Comparison of ENCODE assay signal across 1 cellular context in genomic region chr18:48133675-48134251, GRCh38.
TF ChIP-seq lines count a peak whose summit lies in the region.

No MANE protein-coding gene starts in this region.

TF ChIP-seq in HEK293, 187 proteins besides CTCF, POLR2A, EP300 and RAD21 (continued from another document):
- TF ChIP-seq PRDM10 (tag by site-specific recombination; IDR thresholded peaks at IDR 0.05) = 0 out of 2 replicates have a peak, but pooled peaks have one; percentile 42
- peak; percentile 78 for TF ChIP-seq KLF1 (tag by site-specific recombination; IDR thresholded peaks at IDR 0.05)
- TF ChIP-seq TRIM28 (IDR thresholded peaks at IDR 0.05; ENCODE audit: borderline replicate concordance, low read length) = peak; percentile 81
- no peak for TF ChIP-seq ZNF18 (tag by site-specific recombination; IDR thresholded peaks at IDR 0.05)
- peak; percentile 92 for TF ChIP-seq SCRT2 (tag by site-specific recombination; IDR thresholded peaks at IDR 0.05)
- no peak for TF ChIP-seq ZBTB10 (tag by site-specific recombination; IDR thresholded peaks at IDR 0.05)
- TF ChIP-seq HOXD13 (CRISPR knock-in tag; IDR thresholded peaks at IDR 0.05; ENCODE audit: borderline replicate concordance) = no peak
- TF ChIP-seq ZBTB20 (tag by site-specific recombination; IDR thresholded peaks at IDR 0.05) = peak; percentile 36; the same call in 1 of the 2 replicates
- TF ChIP-seq ZNF341 (tag by site-specific recombination; IDR thresholded peaks at IDR 0.05; ENCODE audit: low read depth) = peak; percentile 61
- peak; percentile 97 for TF ChIP-seq SCRT1 (tag by site-specific recombination; IDR thresholded peaks at IDR 0.05; ENCODE audit: borderline replicate concordance)
- TF ChIP-seq IKZF3 (tag by site-specific recombination; IDR thresholded peaks at IDR 0.05) = 0 out of 2 replicates have a peak, but pooled peaks have one; percentile 16
- no peak for TF ChIP-seq MYNN (tag by site-specific recombination; IDR thresholded peaks at IDR 0.05; ENCODE audit: borderline replicate concordance)
- TF ChIP-seq ZNF140 (tag by site-specific recombination; IDR thresholded peaks at IDR 0.05) = no peak
- peak; percentile 89 for TF ChIP-seq SP7 (tag by site-specific recombination; IDR thresholded peaks at IDR 0.05)
- TF ChIP-seq KLF17 (tag by site-specific recombination; IDR thresholded peaks at IDR 0.05) = peak; percentile 89
- peak; percentile 82 for TF ChIP-seq ZNF362 (tag by site-specific recombination; IDR thresholded peaks at IDR 0.05)
- no peak for TF ChIP-seq KLF9 (tag by site-specific recombination; IDR thresholded peaks at IDR 0.05; ENCODE audit: low read depth)
- TF ChIP-seq RBAK (tag by site-specific recombination; IDR thresholded peaks at IDR 0.05) = peak; percentile 79; the same call in 1 of the 2 replicates
- peak; percentile 93 for TF ChIP-seq WT1 (tag by site-specific recombination; IDR thresholded peaks at IDR 0.05)
- TF ChIP-seq PRDM2 (tag by site-specific recombination; IDR thresholded peaks at IDR 0.05; ENCODE audit: borderline replicate concordance) = no peak
- TF ChIP-seq ZNF596 (tag by site-specific recombination; IDR thresholded peaks at IDR 0.05) = peak; percentile 68
- no peak for TF ChIP-seq ZNF155 (tag by site-specific recombination; IDR thresholded peaks at IDR 0.05)
